In the genomic region with DNA sequence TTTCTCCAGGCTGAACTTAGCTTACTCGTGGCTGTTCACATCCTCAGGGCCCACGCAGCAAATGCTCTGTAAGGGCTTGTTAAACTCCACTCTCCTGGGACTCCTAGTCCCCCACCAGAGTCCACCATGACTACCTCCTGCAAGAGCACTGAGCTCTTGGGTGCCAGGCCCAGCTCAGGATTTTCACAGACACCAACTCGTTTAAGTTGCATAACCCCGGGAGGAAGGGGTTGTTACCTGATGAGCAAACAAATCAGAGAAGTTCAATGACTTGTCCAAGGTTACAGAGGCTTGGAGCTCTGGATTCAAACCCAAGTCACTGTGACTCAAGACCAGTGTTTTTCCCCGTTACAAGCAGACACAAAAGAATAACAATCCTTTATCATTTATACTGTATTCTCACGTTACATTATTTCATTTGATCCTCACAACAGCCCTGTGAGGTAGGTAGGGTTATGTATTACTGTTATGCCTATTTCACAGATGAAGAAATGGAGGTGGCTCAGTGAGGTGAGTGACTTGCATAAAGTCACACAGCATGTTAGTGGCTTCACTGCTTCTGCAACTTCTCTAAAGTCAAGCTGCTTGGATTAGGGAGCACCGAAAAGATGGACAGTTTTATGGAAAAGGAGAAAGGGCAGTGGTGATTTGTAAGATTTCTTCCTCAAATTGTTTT, we compare ENCODE assay signal across 1 cellular context.
A peak's percentile ranks its signal among the peaks of the same experiment; 100 is the strongest.
TF ChIP-seq lines count a peak whose summit lies in the region.

No MANE protein-coding gene starts in this region.

TF ChIP-seq in HepG2, 621 proteins besides CTCF, POLR2A, EP300 and RAD21 (continued from another document and continues in another):
- TF ChIP-seq, protein P1, sequence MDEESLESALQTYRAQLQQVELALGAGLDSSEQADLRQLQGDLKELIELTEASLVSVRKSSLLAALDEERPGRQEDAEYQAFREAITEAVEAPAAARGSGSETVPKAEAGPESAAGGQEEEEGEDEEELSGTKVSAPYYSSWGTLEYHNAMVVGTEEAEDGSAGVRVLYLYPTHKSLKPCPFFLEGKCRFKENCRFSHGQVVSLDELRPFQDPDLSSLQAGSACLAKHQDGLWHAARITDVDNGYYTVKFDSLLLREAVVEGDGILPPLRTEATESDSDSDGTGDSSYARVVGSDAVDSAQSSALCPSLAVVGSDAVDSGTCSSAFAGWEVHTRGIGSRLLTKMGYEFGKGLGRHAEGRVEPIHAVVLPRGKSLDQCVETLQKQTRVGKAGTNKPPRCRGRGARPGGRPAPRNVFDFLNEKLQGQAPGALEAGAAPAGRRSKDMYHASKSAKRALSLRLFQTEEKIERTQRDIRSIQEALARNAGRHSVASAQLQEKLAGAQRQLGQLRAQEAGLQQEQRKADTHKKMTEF (CRISPR knock-in tag; IDR thresholded peaks at IDR 0.05) = peak; percentile 54; the same call in 1 of the 2 replicates
- TF ChIP-seq MIXL1 (CRISPR knock-in tag; IDR thresholded peaks at IDR 0.05) (peak; percentile 53; the same call in 1 of the 2 replicates), ZSCAN20 (CRISPR knock-in tag; IDR thresholded peaks at IDR 0.05; ENCODE audit: borderline replicate concordance) (no peak), ZNF143 (CRISPR knock-in tag; IDR thresholded peaks at IDR 0.05) (peak; percentile 35), SP5 (CRISPR knock-in tag; IDR thresholded peaks at IDR 0.05; ENCODE audit: borderline replicate concordance, low read depth) (no peak), ZNF749 (CRISPR knock-in tag; IDR thresholded peaks at IDR 0.05; ENCODE audit: borderline replicate concordance) (no peak), PITX1 (CRISPR knock-in tag; IDR thresholded peaks at IDR 0.05) (no peak), ELF3 (CRISPR knock-in tag; IDR thresholded peaks at IDR 0.05) (no peak), ZFYVE20 (CRISPR knock-in tag; IDR thresholded peaks at IDR 0.05; ENCODE audit: borderline replicate concordance, low read depth) (no peak), ZNF709 (CRISPR knock-in tag; IDR thresholded peaks at IDR 0.05) (no peak), ZNF12 (CRISPR knock-in tag; IDR thresholded peaks at IDR 0.05) (no peak), ZBTB38 (CRISPR knock-in tag; IDR thresholded peaks at IDR 0.05) (no peak), SUZ12 (IDR thresholded peaks at IDR 0.05; ENCODE audit: low read depth, low read length) (no peak), MLLT10 (CRISPR knock-in tag; IDR thresholded peaks at IDR 0.05) (no peak), TBX3 (IDR thresholded peaks at IDR 0.05; ENCODE audit: borderline replicate concordance) (no peak), ZBTB1 (CRISPR knock-in tag; IDR thresholded peaks at IDR 0.05; ENCODE audit: borderline replicate concordance) (no peak), HES4 (CRISPR knock-in tag; IDR thresholded peaks at IDR 0.05; ENCODE audit: borderline replicate concordance) (no peak), SRY (CRISPR knock-in tag; IDR thresholded peaks at IDR 0.05) (no peak), ZNF891 (CRISPR knock-in tag; IDR thresholded peaks at IDR 0.05) (no peak), ZNF570 (CRISPR knock-in tag; IDR thresholded peaks at IDR 0.05; ENCODE audit: borderline replicate concordance) (no peak), RFX1 (IDR thresholded peaks at IDR 0.05) (no peak), ZNF460 (CRISPR knock-in tag; IDR thresholded peaks at IDR 0.05; ENCODE audit: borderline replicate concordance) (no peak), KLF12 (CRISPR knock-in tag; IDR thresholded peaks at IDR 0.05; ENCODE audit: borderline replicate concordance) (no peak), KDM3A (CRISPR knock-in tag; IDR thresholded peaks at IDR 0.05; ENCODE audit: low read depth) (no peak), ZNF841 (CRISPR knock-in tag; IDR thresholded peaks at IDR 0.05; ENCODE audit: borderline replicate concordance) (no peak), SYNCRIP (IDR thresholded peaks at IDR 0.05; ENCODE audit: insufficient read depth, low read depth, low read length) (no peak), ZNF879 (CRISPR knock-in tag; IDR thresholded peaks at IDR 0.05) (no peak), SP2 (CRISPR knock-in tag; IDR thresholded peaks at IDR 0.05) (no peak), MXI1 (IDR thresholded peaks at IDR 0.05; ENCODE audit: borderline replicate concordance, low read depth, low read length) (no peak), ZBTB3 (CRISPR knock-in tag; IDR thresholded peaks at IDR 0.05; ENCODE audit: borderline replicate concordance, low read depth) (no peak), SATB2 (CRISPR knock-in tag; IDR thresholded peaks at IDR 0.05) (no peak), ZNF224 (CRISPR knock-in tag; IDR thresholded peaks at IDR 0.05) (no peak), HOXA7 (CRISPR knock-in tag; IDR thresholded peaks at IDR 0.05) (no peak), NFYC (CRISPR knock-in tag; IDR thresholded peaks at IDR 0.05) (no peak), PCBP1 (IDR thresholded peaks at IDR 0.05; ENCODE audit: borderline replicate concordance, low read depth, low read length) (no peak), CBX5 (CRISPR knock-in tag; IDR thresholded peaks at IDR 0.05; ENCODE audit: borderline replicate concordance) (no peak), GABPB1 (CRISPR knock-in tag; IDR thresholded peaks at IDR 0.05) (no peak)
- TF ChIP-seq, protein P2, sequence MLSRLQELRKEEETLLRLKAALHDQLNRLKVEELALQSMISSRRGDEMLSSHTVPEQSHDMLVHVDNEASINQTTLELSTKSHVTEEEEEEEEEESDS (CRISPR knock-in tag; IDR thresholded peaks at IDR 0.05; ENCODE audit: borderline replicate concordance) = no peak
- TF ChIP-seq, protein P3, sequence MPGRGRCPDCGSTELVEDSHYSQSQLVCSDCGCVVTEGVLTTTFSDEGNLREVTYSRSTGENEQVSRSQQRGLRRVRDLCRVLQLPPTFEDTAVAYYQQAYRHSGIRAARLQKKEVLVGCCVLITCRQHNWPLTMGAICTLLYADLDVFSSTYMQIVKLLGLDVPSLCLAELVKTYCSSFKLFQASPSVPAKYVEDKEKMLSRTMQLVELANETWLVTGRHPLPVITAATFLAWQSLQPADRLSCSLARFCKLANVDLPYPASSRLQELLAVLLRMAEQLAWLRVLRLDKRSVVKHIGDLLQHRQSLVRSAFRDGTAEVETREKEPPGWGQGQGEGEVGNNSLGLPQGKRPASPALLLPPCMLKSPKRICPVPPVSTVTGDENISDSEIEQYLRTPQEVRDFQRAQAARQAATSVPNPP (CRISPR knock-in tag; IDR thresholded peaks at IDR 0.05) = no peak
- TF ChIP-seq, protein P4, sequence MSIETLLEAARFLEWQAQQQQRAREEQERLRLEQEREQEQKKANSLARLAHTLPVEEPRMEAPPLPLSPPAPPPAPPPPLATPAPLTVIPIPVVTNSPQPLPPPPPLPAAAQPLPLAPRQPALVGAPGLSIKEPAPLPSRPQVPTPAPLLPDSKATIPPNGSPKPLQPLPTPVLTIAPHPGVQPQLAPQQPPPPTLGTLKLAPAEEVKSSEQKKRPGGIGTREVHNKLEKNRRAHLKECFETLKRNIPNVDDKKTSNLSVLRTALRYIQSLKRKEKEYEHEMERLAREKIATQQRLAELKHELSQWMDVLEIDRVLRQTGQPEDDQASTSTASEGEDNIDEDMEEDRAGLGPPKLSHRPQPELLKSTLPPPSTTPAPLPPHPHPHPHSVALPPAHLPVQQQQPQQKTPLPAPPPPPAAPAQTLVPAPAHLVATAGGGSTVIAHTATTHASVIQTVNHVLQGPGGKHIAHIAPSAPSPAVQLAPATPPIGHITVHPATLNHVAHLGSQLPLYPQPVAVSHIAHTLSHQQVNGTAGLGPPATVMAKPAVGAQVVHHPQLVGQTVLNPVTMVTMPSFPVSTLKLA (IDR thresholded peaks at IDR 0.05) = no peak
- TF ChIP-seq, protein P5, sequence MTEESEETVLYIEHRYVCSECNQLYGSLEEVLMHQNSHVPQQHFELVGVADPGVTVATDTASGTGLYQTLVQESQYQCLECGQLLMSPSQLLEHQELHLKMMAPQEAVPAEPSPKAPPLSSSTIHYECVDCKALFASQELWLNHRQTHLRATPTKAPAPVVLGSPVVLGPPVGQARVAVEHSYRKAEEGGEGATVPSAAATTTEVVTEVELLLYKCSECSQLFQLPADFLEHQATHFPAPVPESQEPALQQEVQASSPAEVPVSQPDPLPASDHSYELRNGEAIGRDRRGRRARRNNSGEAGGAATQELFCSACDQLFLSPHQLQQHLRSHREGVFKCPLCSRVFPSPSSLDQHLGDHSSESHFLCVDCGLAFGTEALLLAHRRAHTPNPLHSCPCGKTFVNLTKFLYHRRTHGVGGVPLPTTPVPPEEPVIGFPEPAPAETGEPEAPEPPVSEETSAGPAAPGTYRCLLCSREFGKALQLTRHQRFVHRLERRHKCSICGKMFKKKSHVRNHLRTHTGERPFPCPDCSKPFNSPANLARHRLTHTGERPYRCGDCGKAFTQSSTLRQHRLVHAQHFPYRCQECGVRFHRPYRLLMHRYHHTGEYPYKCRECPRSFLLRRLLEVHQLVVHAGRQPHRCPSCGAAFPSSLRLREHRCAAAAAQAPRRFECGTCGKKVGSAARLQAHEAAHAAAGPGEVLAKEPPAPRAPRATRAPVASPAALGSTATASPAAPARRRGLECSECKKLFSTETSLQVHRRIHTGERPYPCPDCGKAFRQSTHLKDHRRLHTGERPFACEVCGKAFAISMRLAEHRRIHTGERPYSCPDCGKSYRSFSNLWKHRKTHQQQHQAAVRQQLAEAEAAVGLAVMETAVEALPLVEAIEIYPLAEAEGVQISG (CRISPR knock-in tag; IDR thresholded peaks at IDR 0.05) = 0 out of 2 replicates have a peak, but pooled peaks have one; percentile 37
- TF ChIP-seq, protein P6, sequence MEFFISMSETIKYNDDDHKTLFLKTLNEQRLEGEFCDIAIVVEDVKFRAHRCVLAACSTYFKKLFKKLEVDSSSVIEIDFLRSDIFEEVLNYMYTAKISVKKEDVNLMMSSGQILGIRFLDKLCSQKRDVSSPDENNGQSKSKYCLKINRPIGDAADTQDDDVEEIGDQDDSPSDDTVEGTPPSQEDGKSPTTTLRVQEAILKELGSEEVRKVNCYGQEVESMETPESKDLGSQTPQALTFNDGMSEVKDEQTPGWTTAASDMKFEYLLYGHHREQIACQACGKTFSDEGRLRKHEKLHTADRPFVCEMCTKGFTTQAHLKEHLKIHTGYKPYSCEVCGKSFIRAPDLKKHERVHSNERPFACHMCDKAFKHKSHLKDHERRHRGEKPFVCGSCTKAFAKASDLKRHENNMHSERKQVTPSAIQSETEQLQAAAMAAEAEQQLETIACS (CRISPR knock-in tag; IDR thresholded peaks at IDR 0.05) = no peak
- TF ChIP-seq, protein P7, sequence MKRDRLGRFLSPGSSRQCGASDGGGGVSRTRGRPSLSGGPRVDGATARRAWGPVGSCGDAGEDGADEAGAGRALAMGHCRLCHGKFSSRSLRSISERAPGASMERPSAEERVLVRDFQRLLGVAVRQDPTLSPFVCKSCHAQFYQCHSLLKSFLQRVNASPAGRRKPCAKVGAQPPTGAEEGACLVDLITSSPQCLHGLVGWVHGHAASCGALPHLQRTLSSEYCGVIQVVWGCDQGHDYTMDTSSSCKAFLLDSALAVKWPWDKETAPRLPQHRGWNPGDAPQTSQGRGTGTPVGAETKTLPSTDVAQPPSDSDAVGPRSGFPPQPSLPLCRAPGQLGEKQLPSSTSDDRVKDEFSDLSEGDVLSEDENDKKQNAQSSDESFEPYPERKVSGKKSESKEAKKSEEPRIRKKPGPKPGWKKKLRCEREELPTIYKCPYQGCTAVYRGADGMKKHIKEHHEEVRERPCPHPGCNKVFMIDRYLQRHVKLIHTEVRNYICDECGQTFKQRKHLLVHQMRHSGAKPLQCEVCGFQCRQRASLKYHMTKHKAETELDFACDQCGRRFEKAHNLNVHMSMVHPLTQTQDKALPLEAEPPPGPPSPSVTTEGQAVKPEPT (CRISPR knock-in tag; IDR thresholded peaks at IDR 0.05; ENCODE audit: low read depth) = no peak
- TF ChIP-seq, protein P8, sequence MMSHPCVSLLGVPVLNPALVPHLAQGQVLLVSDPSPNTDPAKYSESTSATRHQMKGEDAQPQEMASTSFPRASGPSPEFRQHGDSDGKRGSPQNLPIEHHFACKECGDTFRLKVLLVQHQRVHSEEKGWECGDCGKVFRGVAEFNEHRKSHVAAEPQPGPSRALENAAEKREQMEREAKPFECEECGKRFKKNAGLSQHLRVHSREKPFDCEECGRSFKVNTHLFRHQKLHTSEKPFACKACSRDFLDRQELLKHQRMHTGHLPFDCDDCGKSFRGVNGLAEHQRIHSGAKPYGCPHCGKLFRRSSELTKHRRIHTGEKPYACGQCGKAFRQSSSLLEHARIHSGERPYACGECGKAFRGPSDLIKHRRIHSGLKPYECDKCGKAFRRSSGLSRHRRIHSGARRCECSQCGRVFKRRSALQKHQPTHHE (CRISPR knock-in tag; IDR thresholded peaks at IDR 0.05; ENCODE audit: borderline replicate concordance) = no peak
- TF ChIP-seq, protein P9, sequence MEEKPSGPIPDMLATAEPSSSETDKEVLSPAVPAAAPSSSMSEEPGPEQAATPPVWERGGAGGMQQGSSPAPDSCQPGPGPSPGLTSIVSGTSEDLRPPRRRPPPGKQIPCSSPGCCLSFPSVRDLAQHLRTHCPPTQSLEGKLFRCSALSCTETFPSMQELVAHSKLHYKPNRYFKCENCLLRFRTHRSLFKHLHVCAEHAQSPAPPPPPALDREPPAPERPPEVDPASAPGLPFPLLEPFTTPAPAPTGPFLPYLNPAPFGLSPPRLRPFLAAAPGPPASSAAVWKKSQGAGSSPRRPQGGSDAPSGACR (CRISPR knock-in tag; IDR thresholded peaks at IDR 0.05) = peak; percentile 69; the same call in 1 of the 2 replicates
- TF ChIP-seq, protein P10, sequence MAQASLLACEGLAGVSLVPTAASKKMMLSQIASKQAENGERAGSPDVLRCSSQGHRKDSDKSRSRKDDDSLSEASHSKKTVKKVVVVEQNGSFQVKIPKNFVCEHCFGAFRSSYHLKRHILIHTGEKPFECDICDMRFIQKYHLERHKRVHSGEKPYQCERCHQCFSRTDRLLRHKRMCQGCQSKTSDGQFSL (CRISPR knock-in tag; IDR thresholded peaks at IDR 0.05) = no peak
- TF ChIP-seq, protein P11, sequence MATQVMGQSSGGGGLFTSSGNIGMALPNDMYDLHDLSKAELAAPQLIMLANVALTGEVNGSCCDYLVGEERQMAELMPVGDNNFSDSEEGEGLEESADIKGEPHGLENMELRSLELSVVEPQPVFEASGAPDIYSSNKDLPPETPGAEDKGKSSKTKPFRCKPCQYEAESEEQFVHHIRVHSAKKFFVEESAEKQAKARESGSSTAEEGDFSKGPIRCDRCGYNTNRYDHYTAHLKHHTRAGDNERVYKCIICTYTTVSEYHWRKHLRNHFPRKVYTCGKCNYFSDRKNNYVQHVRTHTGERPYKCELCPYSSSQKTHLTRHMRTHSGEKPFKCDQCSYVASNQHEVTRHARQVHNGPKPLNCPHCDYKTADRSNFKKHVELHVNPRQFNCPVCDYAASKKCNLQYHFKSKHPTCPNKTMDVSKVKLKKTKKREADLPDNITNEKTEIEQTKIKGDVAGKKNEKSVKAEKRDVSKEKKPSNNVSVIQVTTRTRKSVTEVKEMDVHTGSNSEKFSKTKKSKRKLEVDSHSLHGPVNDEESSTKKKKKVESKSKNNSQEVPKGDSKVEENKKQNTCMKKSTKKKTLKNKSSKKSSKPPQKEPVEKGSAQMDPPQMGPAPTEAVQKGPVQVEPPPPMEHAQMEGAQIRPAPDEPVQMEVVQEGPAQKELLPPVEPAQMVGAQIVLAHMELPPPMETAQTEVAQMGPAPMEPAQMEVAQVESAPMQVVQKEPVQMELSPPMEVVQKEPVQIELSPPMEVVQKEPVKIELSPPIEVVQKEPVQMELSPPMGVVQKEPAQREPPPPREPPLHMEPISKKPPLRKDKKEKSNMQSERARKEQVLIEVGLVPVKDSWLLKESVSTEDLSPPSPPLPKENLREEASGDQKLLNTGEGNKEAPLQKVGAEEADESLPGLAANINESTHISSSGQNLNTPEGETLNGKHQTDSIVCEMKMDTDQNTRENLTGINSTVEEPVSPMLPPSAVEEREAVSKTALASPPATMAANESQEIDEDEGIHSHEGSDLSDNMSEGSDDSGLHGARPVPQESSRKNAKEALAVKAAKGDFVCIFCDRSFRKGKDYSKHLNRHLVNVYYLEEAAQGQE (IDR thresholded peaks at IDR 0.05; ENCODE audit: borderline replicate concordance in 1 of 2, low read depth in 1 of 2, low read length in 2 of 2) = no peak
